Comparison of ENCODE assay signal across 13 cellular contexts in genomic region chrX:46220822-46221221, GRCh38.
DNase-seq lines count a peak whose midpoint lies in the region; ATAC-seq and TF ChIP-seq lines count a peak whose summit lies in the region.
"Had no signal": no experiment of that assay in that cellular context is flagged by ENCODE, and none has a peak within 500 bp of the region (broad histone marks: within the 10 kb centered on the region; RNA-seq: fewer than 3 reads in every experiment).

No MANE protein-coding gene starts in this region.

- intact Hi-C loops in Panc1 (cut with micrococcal nuclease; ENCODE audit: unreplicated experiment) = no loop called here

- BruUV-seq in Panc1 (replicated peaks; lab: Mats Ljungman, UMichigan) = no TSS peak

- no peak overlapping the region for H3K23ac ChIP-seq in mesenchymal stem cell (ENCODE audit: low read length in 2 of 2)

- H3K14ac ChIP-seq in mesenchymal stem cell (ENCODE audit: low read length in 2 of 2) = no peak overlapping the region

- no peaks in the 10 kb centered on the region for H3K9me3 ChIP-seq in Panc1 (ENCODE audit: control insufficient read depth, insufficient read depth, low read depth, low read length)
- H3K9me3 ChIP-seq in mesenchymal stem cell (ENCODE audit: control insufficient read depth, low read length) = no peaks in the 10 kb centered on the region

- DNase-seq in DMS53 (lab: John Stamatoyannopoulos, UW) (peak; percentile 20), Panc1 (ENCODE audit: low read depth, low spot score) (no peak), mesenchymal stem cell (no peak), omental fat pad (ENCODE audit: low spot score) (no peak)
- DNase-seq: AML-193; CD4-positive, alpha-beta T cell; H9; Karpas-422; KBM-7 had no signal

- H2AK5ac ChIP-seq in mesenchymal stem cell (ENCODE audit: low read length, severe bottlenecking) = no peak overlapping the region

- in situ Hi-C loops in Panc1 (cut with HindIII; ENCODE audit: low pct_unique_long_range_greater_than_20kb, low sequenced_read_pairs) = no loop called here

- no peak overlapping the region for H3K9ac ChIP-seq in mesenchymal stem cell (ENCODE audit: low read length)

- H3K27me3 ChIP-seq in Panc1 (ENCODE audit: control insufficient read depth, insufficient read depth, low read length) (no peaks in the 10 kb centered on the region), mesenchymal stem cell (ENCODE audit: control insufficient read depth in 1 of 2, insufficient read depth in 1 of 2, low read length in 2 of 2) (peaks cover 0 to 16% of the 10 kb centered on the region in 2 experiments)

- no peak overlapping the region for H2BK120ac ChIP-seq in mesenchymal stem cell (ENCODE audit: low read depth, low read length)

- H3K4me1 ChIP-seq in Panc1 (ENCODE audit: control insufficient read depth, insufficient read depth, low read length) (no peaks in the 10 kb centered on the region; the same call in 1 of the 2 replicates), mesenchymal stem cell (ENCODE audit: control insufficient read depth, insufficient read depth, low read depth, low read length) (no peaks in the 10 kb centered on the region)

- WGBS in mesenchymal stem cell = 100% methylated on average over 1 of the region's 3 CpGs

- no peak overlapping the region for H3K4ac ChIP-seq in mesenchymal stem cell (ENCODE audit: low read depth in 1 of 2, low read length in 2 of 2)

- no peak overlapping the region for H2BK5ac ChIP-seq in mesenchymal stem cell (ENCODE audit: low read depth, low read length, poor library complexity, severe bottlenecking)

- no peak overlapping the region for H3K18ac ChIP-seq in mesenchymal stem cell (ENCODE audit: low read depth in 1 of 2, low read length in 2 of 2)

- no peaks in the 10 kb centered on the region for H3K36me3 ChIP-seq in Panc1 (ENCODE audit: control insufficient read depth, insufficient read depth, low read length)
- H3K36me3 ChIP-seq in mesenchymal stem cell (ENCODE audit: control insufficient read depth in 1 of 2, insufficient read depth in 2 of 2, low read depth in 1 of 2, low read length in 2 of 2) = no peaks in the 10 kb centered on the region

- TF ChIP-seq CTCF in Panc1 (IDR thresholded peaks at IDR 0.05) (no peak), omental fat pad (IDR thresholded peaks at IDR 0.05) (no peak)

- POLR2A ChIA-PET in Panc1 (lab: Charles Lee) = no interaction called here

- no peak overlapping the region for H4K8ac ChIP-seq in mesenchymal stem cell (ENCODE audit: low read length)

- CTCF ChIA-PET in Panc1 (lab: Charles Lee) = no interaction called here

- no peak overlapping the region for H2BK12ac ChIP-seq in mesenchymal stem cell (ENCODE audit: low read length in 2 of 2)

- H3K4me3 ChIP-seq in Panc1 (ENCODE audit: low read depth in 2 of 2, low read length in 2 of 2) (no peak overlapping the region), mesenchymal stem cell (ENCODE audit: insufficient read depth in 1 of 2, low read depth in 1 of 2, low read length in 2 of 2) (no peak overlapping the region)

- H2AFZ ChIP-seq in mesenchymal stem cell (ENCODE audit: low read depth, low read length) = no peak overlapping the region

- H3K27ac ChIP-seq in Panc1 (ENCODE audit: low read length) = peak overlapping the region; percentile 48; the same call in 1 of the 2 replicates
- H3K27ac ChIP-seq in mesenchymal stem cell (ENCODE audit: low read length, poor library complexity, severe bottlenecking) = peak overlapping the region; percentile 29
- H3K27ac ChIP-seq: C4-2B, HL-60 had no signal

- H3K4me2 ChIP-seq in mesenchymal stem cell (ENCODE audit: low read length, poor library complexity, severe bottlenecking) = no peak overlapping the region

- H2BK15ac ChIP-seq in mesenchymal stem cell (ENCODE audit: low read depth, poor library complexity, severe bottlenecking) = no peak overlapping the region

- H4K91ac ChIP-seq in mesenchymal stem cell (ENCODE audit: low read length) = no peak overlapping the region

- H3K79me1 ChIP-seq in mesenchymal stem cell (replicated peaks; ENCODE audit: low read length, poor library complexity, severe bottlenecking) = no peaks in the 10 kb centered on the region

- ATAC-seq in Panc1 (no peak), GM19035 (IDR thresholded peaks at IDR 0.05; ENCODE audit: unreplicated experiment) (no peak), omental fat pad (ENCODE audit: low FRiP score) (no peak), GM19463 (IDR thresholded peaks at IDR 0.05; ENCODE audit: unreplicated experiment) (no peak)
